Comparison of ENCODE assay signal across 16 cellular contexts in the genomic region with DNA sequence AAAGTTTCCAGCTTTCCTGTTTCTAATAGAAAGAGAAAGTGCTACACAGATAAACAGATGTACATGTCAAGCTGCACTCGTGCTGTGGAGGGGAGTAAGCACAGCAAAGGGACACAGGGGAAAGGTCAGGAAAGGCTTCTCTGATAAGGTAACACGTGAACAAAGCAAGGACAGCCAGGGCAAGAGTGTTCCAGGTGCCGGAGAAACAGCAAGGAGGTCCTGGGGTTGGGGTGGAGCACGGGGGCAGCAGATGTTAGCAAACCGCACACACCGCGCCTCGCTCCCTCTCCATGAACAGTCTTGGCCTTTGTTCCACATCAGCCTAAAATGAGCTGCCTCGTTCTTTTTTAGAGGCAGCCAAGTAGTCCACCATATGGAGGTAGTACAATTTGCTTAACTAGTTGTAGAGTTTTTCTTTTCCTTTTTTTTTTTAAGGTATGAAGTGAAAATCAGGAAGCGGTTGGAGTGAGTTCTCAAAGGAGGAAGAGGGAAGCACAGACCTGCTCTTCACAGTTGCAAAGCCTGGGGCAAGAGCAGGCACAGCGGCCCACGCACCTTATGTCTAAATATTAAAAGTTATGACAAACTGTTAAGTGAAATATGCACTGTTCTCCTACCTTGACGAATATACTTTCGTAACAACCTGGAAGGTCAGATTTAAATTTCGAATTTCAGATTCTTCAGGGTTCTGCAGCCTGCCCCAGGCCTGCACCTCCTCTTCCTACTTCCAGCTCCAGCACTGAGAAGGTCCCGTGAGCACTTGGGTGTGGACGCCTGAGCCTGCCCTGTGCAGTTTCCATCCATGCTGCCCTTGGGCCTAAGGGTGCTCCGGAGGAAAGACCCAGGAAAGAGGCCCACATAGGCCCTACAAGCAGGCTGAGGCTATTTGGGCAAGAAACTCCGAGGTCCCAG. TPM values are rescaled to one million over a fixed set of nuclear protein-coding genes. Genes with fewer than 3 reads are reported as not detected.
DNase-seq lines count a peak whose midpoint lies in the region; ATAC-seq and TF ChIP-seq lines count a peak whose summit lies in the region.
"Had no signal": no experiment of that assay in that cellular context is flagged by ENCODE, and none has a peak within 500 bp of the region (broad histone marks: within the 10 kb centered on the region; RNA-seq: fewer than 3 reads in every experiment).

No MANE protein-coding gene starts in this region.

- POLR2A ChIA-PET in CD8-positive, alpha-beta T cell (lab: Charles Lee) = no interaction called here

- H3K4me1 Mint-ChIP-seq in activated naive CD8-positive, alpha-beta T cell treated with anti-CD3 and anti-CD28 coated beads for 36 hours = no peaks in the 10 kb centered on the region
- H3K4me1 Mint-ChIP-seq in mesothelial cell of epicardium = peaks cover 10% of the 10 kb centered on the region
- peaks cover 5% of the 10 kb centered on the region for H3K4me1 Mint-ChIP-seq in type B pancreatic cell (ENCODE audit: unreplicated experiment)
- H3K4me1 Mint-ChIP-seq in CD8-positive, alpha-beta T cell (ENCODE audit: low read depth) = no peaks in the 10 kb centered on the region

- TF ChIP-seq CTCF in mesothelial cell of epicardium (IDR thresholded peaks at IDR 0.05; ENCODE audit: unreplicated experiment) (no peak), type B pancreatic cell (conservative IDR thresholded peaks at IDR 0.05) (no peak)
- TF ChIP-seq CTCF in CD8-positive, alpha-beta T cell (IDR thresholded peaks at IDR 0.05) = no peak

- H3K27me3 ChIP-seq in CD8-positive, alpha-beta T cell (ENCODE audit: insufficient read depth, low read length) = no peaks in the 10 kb centered on the region
- H3K27me3 ChIP-seq: SJCRH30 had no signal

- DNase-seq in Right ventricle myocardium inferior (ENCODE audit: missing footprints) = no peak
- DNase-seq in cardiac septum (ENCODE audit: low spot score) = no peak
- no peak for DNase-seq in activated naive CD8-positive, alpha-beta T cell treated with anti-CD3 and anti-CD28 coated beads for 36 hours
- DNase-seq in mesothelial cell of epicardium (ENCODE audit: low spot score in 2 of 2, unreplicated experiment in 2 of 2) = no peak
- no peak for DNase-seq in type B pancreatic cell (ENCODE audit: extremely low spot score, unreplicated experiment)
- no peak for DNase-seq in CD8-positive, alpha-beta T cell
- DNase-seq in C1 segment of cervical spinal cord (lab: John Stamatoyannopoulos, UW) = no peak
- DNase-seq in hypothalamus (lab: John Stamatoyannopoulos, UW) = no peak
- DNase-seq: activated CD4-positive, alpha-beta T cell treated with anti-CD3 and anti-CD28 coated beads, Interleukin-2, amount 50 U/mL, for 1 hour; activated T-cell treated with anti-CD3 and anti-CD28 coated beads, Interleukin-2, amount 50 U/mL, for 1 hour; amygdala; mesendoderm; NCI-H187; SJCRH30; stimulated activated CD4-positive, alpha-beta T cell treated with anti-CD3 and anti-CD28 coated beads, Interleukin-4, amount 100 ng/mL, for 4 hours; T1000 had no signal

- no peaks in the 10 kb centered on the region for H3K4me1 ChIP-seq in CD8-positive, alpha-beta T cell (ENCODE audit: insufficient read depth, low read length)
- H3K4me1 ChIP-seq: SJCRH30 had no signal

- H3K27ac ChIP-seq in CD8-positive, alpha-beta T cell (ENCODE audit: low read depth, low read length) = no peak overlapping the region
- H3K27ac ChIP-seq: SJCRH30 had no signal

- no peaks in the 10 kb centered on the region for H3K36me3 ChIP-seq in CD8-positive, alpha-beta T cell (ENCODE audit: insufficient read depth, low read length)
- H3K36me3 ChIP-seq: SJCRH30 had no signal

- intact Hi-C loops in Right ventricle myocardium inferior (cut with DNase I) (no loop called here), cardiac septum (cut with DNase I) (no loop called here)
- intact Hi-C loops in CD8-positive, alpha-beta T cell (cut with DNase I, micrococcal nuclease) = no loop called here

- H3K9me3 Mint-ChIP-seq in activated naive CD8-positive, alpha-beta T cell treated with anti-CD3 and anti-CD28 coated beads for 36 hours = no peaks in the 10 kb centered on the region
- no peaks in the 10 kb centered on the region for H3K9me3 Mint-ChIP-seq in mesothelial cell of epicardium
- H3K9me3 Mint-ChIP-seq in type B pancreatic cell = no peaks in the 10 kb centered on the region
- H3K9me3 Mint-ChIP-seq in CD8-positive, alpha-beta T cell = no peaks in the 10 kb centered on the region

- no peak overlapping the region for H3K27ac Mint-ChIP-seq in activated naive CD8-positive, alpha-beta T cell treated with anti-CD3 and anti-CD28 coated beads for 36 hours
- H3K27ac Mint-ChIP-seq in mesothelial cell of epicardium (peak overlapping the region; percentile 55), type B pancreatic cell (peak overlapping the region; percentile 60)
- H3K27ac Mint-ChIP-seq in CD8-positive, alpha-beta T cell = no peak overlapping the region

- peak overlapping the region; percentile 12 for H3K4me3 Mint-ChIP-seq in activated naive CD8-positive, alpha-beta T cell treated with anti-CD3 and anti-CD28 coated beads for 36 hours
- H3K4me3 Mint-ChIP-seq in mesothelial cell of epicardium = no peak overlapping the region
- no peak overlapping the region for H3K4me3 Mint-ChIP-seq in type B pancreatic cell
- H3K4me3 Mint-ChIP-seq in CD8-positive, alpha-beta T cell = no peak overlapping the region

- H3K9me3 ChIP-seq in CD8-positive, alpha-beta T cell (ENCODE audit: low read length) = no peaks in the 10 kb centered on the region
- H3K9me3 ChIP-seq: SJCRH30 had no signal

- CTCF ChIA-PET in CD8-positive, alpha-beta T cell (lab: Charles Lee) = interaction anchor here (1.7 kb wide), 1 partner anchor 18 kb away, joined by 4 read pairs; no protein-coding TSS in a partner anchor

- ATAC-seq in Right ventricle myocardium inferior = peak; percentile 37
- ATAC-seq in CD8-positive, alpha-beta T cell = no peak

- no peaks in the 10 kb centered on the region for H3K36me3 Mint-ChIP-seq in activated naive CD8-positive, alpha-beta T cell treated with anti-CD3 and anti-CD28 coated beads for 36 hours
- H3K36me3 Mint-ChIP-seq in mesothelial cell of epicardium (no peaks in the 10 kb centered on the region), type B pancreatic cell (no peaks in the 10 kb centered on the region)
- H3K36me3 Mint-ChIP-seq in CD8-positive, alpha-beta T cell = no peaks in the 10 kb centered on the region

- no peaks in the 10 kb centered on the region for H3K27me3 Mint-ChIP-seq in activated naive CD8-positive, alpha-beta T cell treated with anti-CD3 and anti-CD28 coated beads for 36 hours
- H3K27me3 Mint-ChIP-seq in mesothelial cell of epicardium (ENCODE audit: low read depth) (peaks cover 7% of the 10 kb centered on the region), type B pancreatic cell (no peaks in the 10 kb centered on the region)
- no peaks in the 10 kb centered on the region for H3K27me3 Mint-ChIP-seq in CD8-positive, alpha-beta T cell (ENCODE audit: low read depth)

- H3K4me3 ChIP-seq in CD8-positive, alpha-beta T cell (ENCODE audit: low read depth, low read length) = no peak overlapping the region
- H3K4me3 ChIP-seq: SJCRH30 had no signal

RNA-seq across cellular contexts. Expression of gene RPH3AL, which starts 41.5 kb away (rescaled TPM):
- total RNA-seq in Right ventricle myocardium inferior = 3.6 TPM
- 5.5 TPM for total RNA-seq in cardiac septum
- total RNA-seq in activated naive CD8-positive, alpha-beta T cell treated with anti-CD3 and anti-CD28 coated beads for 36 hours = 1 to 10 TPM in 1 of 2 experiments, under 1 TPM in 1; 0.64 to 1.2 TPM
- total RNA-seq in mesothelial cell of epicardium = 13.6 to 16.9 TPM (median 15.4 TPM) in 3 replicates
- total RNA-seq in type B pancreatic cell (ENCODE audit: low replicate concordance) = 13.5 and 14.9 TPM in 2 replicates
- 1 to 10 TPM in 1 of 2 experiments, under 1 TPM in 1; 0.78 to 1.2 TPM for total RNA-seq in CD8-positive, alpha-beta T cell

RNA-seq across cellular contexts. Expression of gene RFLNB, which starts 51.7 kb away (rescaled TPM):
- total RNA-seq in Right ventricle myocardium inferior (23.0 TPM), cardiac septum (9.0 TPM), mesothelial cell of epicardium (12.6 to 14.9 TPM (median 13.5 TPM) in 3 replicates), type B pancreatic cell (ENCODE audit: low replicate concordance) (6.0 and 22.0 TPM in 2 replicates)
- total RNA-seq in activated naive CD8-positive, alpha-beta T cell treated with anti-CD3 and anti-CD28 coated beads for 36 hours = 10 to 100 TPM; 37.3 to 38.4 TPM
- total RNA-seq in CD8-positive, alpha-beta T cell = 10 to 100 TPM; 25.4 to 25.9 TPM

Comparison
In these comparisons a context has a peak if more than half of its experiments do, and no peak if none do; other contexts are left out.
1. H3K27ac Mint-ChIP-seq: peak in mesothelial cell of epicardium (single experiment) and type B pancreatic cell (single experiment); none in activated naive CD8-positive, alpha-beta T cell treated with anti-CD3 and anti-CD28 coated beads for 36 hours (single experiment) and CD8-positive, alpha-beta T cell (single experiment).